20 cellular contexts compared by ENCODE assay signal in genomic region chr3:142117452-142117851, GRCh38. TPM values are rescaled to one million over a fixed set of nuclear protein-coding genes. Genes with fewer than 3 reads are reported as not detected.
DNase-seq lines count a peak whose midpoint lies in the region; ATAC-seq and TF ChIP-seq lines count a peak whose summit lies in the region.
"Had no signal": no experiment of that assay in that cellular context is flagged by ENCODE, and none has a peak within 500 bp of the region (broad histone marks: within the 10 kb centered on the region; RNA-seq: fewer than 3 reads in every experiment).

No MANE protein-coding gene starts in this region.

- BruUV-seq in HCT116 (replicated peaks; lab: Mats Ljungman, UMichigan): no TSS peak

- H3K27ac Mint-ChIP-seq in activated T-cell treated with anti-CD3 and anti-CD28 coated beads, Interleukin-2, amount 50 U/mL, for 72 hours: no peak overlapping the region
- H3K27ac Mint-ChIP-seq: activated CD4-positive, alpha-beta memory T cell treated with anti-CD3 and anti-CD28 coated beads for 36 hours; activated naive CD8-positive, alpha-beta T cell treated with anti-CD3 and anti-CD28 coated beads, Interleukin-2, amount 50 U/mL, for 24 hours; stimulated activated naive B cell treated with anti-CD40 and anti-IgM and Interleukin-4, amounts not matched to agents 10 μg/mL and 1 μg/mL and 100 μg/mL, for 72 hours had no signal

- no peak for TF ChIP-seq POLR2A in HCT116 (IDR thresholded peaks at IDR 0.05; ENCODE audit: borderline replicate concordance, extremely low read depth, insufficient read depth, insufficient read length)

- H2BK5ac ChIP-seq in neuronal stem cell (ENCODE audit: low read length): no peak overlapping the region

- peak overlapping the region; percentile 41 for H3K4me2 ChIP-seq in HCT116 (ENCODE audit: low read length)
- H3K4me2 ChIP-seq in OCI-LY1 (ENCODE audit: low read length): peak overlapping the region; percentile 55
- no peak overlapping the region for H3K4me2 ChIP-seq in neuronal stem cell (ENCODE audit: insufficient read depth, low read length, poor library complexity, severe bottlenecking)

- WGBS in neuronal stem cell (ENCODE audit: extremely low coverage in 2 of 2, insufficient read length in 2 of 2, insufficient replicate concordance in 1 of 2), 2 donors: no CpG with 5 or more reads among the region's 3 CpGs

- H3K18ac ChIP-seq in neuronal stem cell (ENCODE audit: low read length): no peak overlapping the region

- H4K20me1 ChIP-seq in HCT116 (ENCODE audit: insufficient read depth) (no peaks in the 10 kb centered on the region), OCI-LY1 (ENCODE audit: insufficient read depth, low read length) (no peaks in the 10 kb centered on the region)

- H3F3A ChIP-seq in OCI-LY1 (ENCODE audit: insufficient read depth, low read length): peaks cover 15% of the 10 kb centered on the region; the same call in 1 of the 2 replicates

- H3K27me3 ChIP-seq in HCT116 (ENCODE audit: insufficient read depth, low read length) (no peaks in the 10 kb centered on the region), OCI-LY1 (ENCODE audit: insufficient read depth, low read length) (no peaks in the 10 kb centered on the region), neuronal stem cell (ENCODE audit: control insufficient read depth in 3 of 3, insufficient read depth in 3 of 3, low read depth in 1 of 3, low read length in 3 of 3) (no peaks in the 10 kb centered on the region)

- H3K4me1 ChIP-seq in HCT116 (ENCODE audit: control insufficient read depth in 1 of 2, insufficient read depth in 2 of 2, low read length in 2 of 2) (peaks cover 21 to 23% of the 10 kb centered on the region in 2 experiments), OCI-LY1 (ENCODE audit: insufficient read depth, low read length, severe bottlenecking) (peaks cover 62% of the 10 kb centered on the region), neuronal stem cell (ENCODE audit: control insufficient read depth in 2 of 2, insufficient read depth in 1 of 2, low read depth in 1 of 2, low read length in 2 of 2) (no peaks in the 10 kb centered on the region)

- H2BK15ac ChIP-seq in neuronal stem cell (ENCODE audit: low read length): no peak overlapping the region

- H3K9me3 Mint-ChIP-seq in activated T-cell treated with anti-CD3 and anti-CD28 coated beads, Interleukin-2, amount 50 U/mL, for 72 hours: no peaks in the 10 kb centered on the region
- H3K9me3 Mint-ChIP-seq: activated CD4-positive, alpha-beta memory T cell treated with anti-CD3 and anti-CD28 coated beads for 36 hours; activated naive CD8-positive, alpha-beta T cell treated with anti-CD3 and anti-CD28 coated beads, Interleukin-2, amount 50 U/mL, for 24 hours; stimulated activated naive B cell treated with anti-CD40 and anti-IgM and Interleukin-4, amounts not matched to agents 10 μg/mL and 1 μg/mL and 100 μg/mL, for 72 hours had no signal

- no peak overlapping the region for H4K91ac ChIP-seq in neuronal stem cell (ENCODE audit: low read depth, low read length, poor library complexity)

- H3K23ac ChIP-seq in neuronal stem cell (ENCODE audit: low read depth, low read length, poor library complexity): no peak overlapping the region

- H3K36me3 ChIP-seq in HCT116 (ENCODE audit: control insufficient read depth in 1 of 2, insufficient read depth in 2 of 2, low read length in 2 of 2): no peaks in the 10 kb centered on the region
- H3K36me3 ChIP-seq in OCI-LY1 (ENCODE audit: insufficient read depth, low read length): peaks cover 41% of the 10 kb centered on the region
- H3K36me3 ChIP-seq in neuronal stem cell (replicated peaks in 1 of 2; ENCODE audit: control insufficient read depth in 2 of 2, insufficient read depth in 2 of 2, low read length in 2 of 2): no peaks in the 10 kb centered on the region
- H3K36me3 ChIP-seq: thoracic aorta had no signal

- H3K9ac ChIP-seq in HCT116 (ENCODE audit: low read length) (no peak overlapping the region), OCI-LY1 (ENCODE audit: low read length) (peak overlapping the region; percentile 63), neuronal stem cell (ENCODE audit: low read depth, low read length, poor library complexity) (no peak overlapping the region)

- ATAC-seq in HCT116 (peak; percentile 50), HG02798 (IDR thresholded peaks at IDR 0.05; ENCODE audit: poor library complexity, unreplicated experiment) (no peak), Right ventricle myocardium inferior (no peak)
- ATAC-seq in activated T-cell treated with anti-CD3 and anti-CD28 coated beads, Interleukin-2, amount 50 U/mL, for 72 hours (replicated peaks in 1 of 2): no peak
- ATAC-seq: activated naive CD8-positive, alpha-beta T cell treated with anti-CD3 and anti-CD28 coated beads, Interleukin-2, amount 50 U/mL, for 24 hours; left lobe of liver; stimulated activated naive B cell treated with anti-CD40 and anti-IgM and Interleukin-4, amounts not matched to agents 10 μg/mL and 1 μg/mL and 100 μg/mL, for 72 hours had no signal

- H2BK120ac ChIP-seq in neuronal stem cell (ENCODE audit: low read depth, low read length): no peak overlapping the region

- no peak overlapping the region for H2AK5ac ChIP-seq in neuronal stem cell (ENCODE audit: low read depth, low read length)

- H3K9me3 ChIP-seq in HCT116 (ENCODE audit: control insufficient read depth in 1 of 2, insufficient read depth in 1 of 2, low read depth in 1 of 2, low read length in 2 of 2): no peaks in the 10 kb centered on the region
- H3K9me3 ChIP-seq in OCI-LY1 (ENCODE audit: low read length): 0 out of 2 replicates have a peak, but pooled peaks cover 4% of the 10 kb centered on the region
- no peaks in the 10 kb centered on the region for H3K9me3 ChIP-seq in neuronal stem cell (replicated peaks in 1 of 2; ENCODE audit: control insufficient read depth in 2 of 2, insufficient read depth in 1 of 2, low read depth in 1 of 2, low read length in 2 of 2)
- H3K9me3 ChIP-seq: thoracic aorta had no signal

- POLR2A ChIA-PET in HCT116 (lab: Charles Lee): no interaction called here

- DNase-seq in HCT116 (ENCODE audit: low read depth, low spot score): no peak
- peak; percentile 25 for DNase-seq in epithelial cell of proximal tubule (ENCODE audit: low read depth)
- no peak for DNase-seq in neuronal stem cell (ENCODE audit: low spot score)
- no peak for DNase-seq in activated T-cell treated with anti-CD3 and anti-CD28 coated beads, Interleukin-2, amount 50 U/mL, for 72 hours
- no peak for DNase-seq in Right ventricle myocardium inferior (ENCODE audit: missing footprints)
- DNase-seq in SIG-M5 (lab: John Stamatoyannopoulos, UW): no peak
- DNase-seq: activated CD4-positive, alpha-beta memory T cell treated with anti-CD3 and anti-CD28 coated beads for 36 hours; activated effector memory CD4-positive, alpha-beta T cell treated with anti-CD3 and anti-CD28 coated beads, Interleukin-2, amount 50 U/mL, for 16 hours; activated naive CD8-positive, alpha-beta T cell treated with anti-CD3 and anti-CD28 coated beads, Interleukin-2, amount 50 U/mL, for 24 hours; DMS 273 treated with DMSO at 0.1 percent for 48 hours; H7; stimulated activated CD4-positive, alpha-beta T cell treated with anti-CD3 and anti-CD28 coated beads, Interleukin-1b, Interleukin-23, amount 100 ng/mL, for 48 hours; stimulated activated naive B cell treated with anti-CD40 and anti-IgM and Interleukin-4, amounts not matched to agents 10 μg/mL and 1 μg/mL and 100 μg/mL, for 72 hours; T1000 had no signal

- H3K9me2 ChIP-seq in HCT116 (ENCODE audit: insufficient read depth) (no peaks in the 10 kb centered on the region), OCI-LY1 (ENCODE audit: low read depth, low read length) (no peaks in the 10 kb centered on the region)

- H3K79me2 ChIP-seq in HCT116 (ENCODE audit: insufficient read depth, low read length): no peaks in the 10 kb centered on the region
- H3K79me2 ChIP-seq in OCI-LY1 (ENCODE audit: insufficient read depth, low read length): peaks cover 96% of the 10 kb centered on the region

- intact Hi-C loops in HCT116 (cut with micrococcal nuclease) (no loop called here), Right ventricle myocardium inferior (cut with DNase I) (no loop called here)

- H3K79me1 ChIP-seq in neuronal stem cell (ENCODE audit: low read depth, low read length): no peaks in the 10 kb centered on the region

- H3K4me3 Mint-ChIP-seq in activated T-cell treated with anti-CD3 and anti-CD28 coated beads, Interleukin-2, amount 50 U/mL, for 72 hours: no peak overlapping the region
- H3K4me3 Mint-ChIP-seq: activated CD4-positive, alpha-beta memory T cell treated with anti-CD3 and anti-CD28 coated beads for 36 hours; activated naive CD8-positive, alpha-beta T cell treated with anti-CD3 and anti-CD28 coated beads, Interleukin-2, amount 50 U/mL, for 24 hours; stimulated activated naive B cell treated with anti-CD40 and anti-IgM and Interleukin-4, amounts not matched to agents 10 μg/mL and 1 μg/mL and 100 μg/mL, for 72 hours had no signal

- no peaks in the 10 kb centered on the region for H3K36me3 Mint-ChIP-seq in activated T-cell treated with anti-CD3 and anti-CD28 coated beads, Interleukin-2, amount 50 U/mL, for 72 hours (ENCODE audit: insufficient read depth in 2 of 2)
- H3K36me3 Mint-ChIP-seq: activated CD4-positive, alpha-beta memory T cell treated with anti-CD3 and anti-CD28 coated beads for 36 hours; stimulated activated naive B cell treated with anti-CD40 and anti-IgM and Interleukin-4, amounts not matched to agents 10 μg/mL and 1 μg/mL and 100 μg/mL, for 72 hours had no signal

- H2BK12ac ChIP-seq in neuronal stem cell (ENCODE audit: low read length): no peak overlapping the region

- H3K4ac ChIP-seq in neuronal stem cell (ENCODE audit: low read length): no peak overlapping the region

- H3K27ac ChIP-seq in HCT116 (ENCODE audit: low read depth, low read length): no peak overlapping the region
- peak overlapping the region; percentile 82 for H3K27ac ChIP-seq in OCI-LY1 (ENCODE audit: low read depth, low read length, poor library complexity, severe bottlenecking)
- H3K27ac ChIP-seq in neuronal stem cell (replicated peaks; ENCODE audit: low read length): peak overlapping the region; percentile 1
- H3K27ac ChIP-seq: coronary artery, skin epidermis, thoracic aorta had no signal

- no peaks in the 10 kb centered on the region for H3K27me3 Mint-ChIP-seq in activated T-cell treated with anti-CD3 and anti-CD28 coated beads, Interleukin-2, amount 50 U/mL, for 72 hours (ENCODE audit: low read depth)
- H3K27me3 Mint-ChIP-seq: activated CD4-positive, alpha-beta memory T cell treated with anti-CD3 and anti-CD28 coated beads for 36 hours; activated naive CD8-positive, alpha-beta T cell treated with anti-CD3 and anti-CD28 coated beads, Interleukin-2, amount 50 U/mL, for 24 hours; stimulated activated naive B cell treated with anti-CD40 and anti-IgM and Interleukin-4, amounts not matched to agents 10 μg/mL and 1 μg/mL and 100 μg/mL, for 72 hours had no signal

- TF ChIP-seq RAD21 in HCT116 (IDR thresholded peaks at IDR 0.05; ENCODE audit: low read depth): no peak

- H3K4me3 ChIP-seq in HCT116 (replicated peaks in 1 of 2; ENCODE audit: low read depth in 1 of 2, low read length in 2 of 2) (no peak overlapping the region), OCI-LY1 (ENCODE audit: low read depth, low read length, poor library complexity, severe bottlenecking) (no peak overlapping the region), epithelial cell of proximal tubule (ENCODE audit: low read depth, low read length) (no peak overlapping the region), neuronal stem cell (ENCODE audit: low read length in 2 of 2) (no peak overlapping the region)
- H3K4me3 ChIP-seq: coronary artery, skin epidermis, thoracic aorta had no signal

- RAD21 ChIA-PET in HCT116 (lab: Charles Lee; ENCODE audit: low non-redundant PET in 1 of 2, low total read pairs in 2 of 2, uncharacterized antibody in 2 of 2, unreplicated experiment in 2 of 2): no interaction called here

- H2AFZ ChIP-seq in HCT116 (ENCODE audit: low read depth, low read length, poor library complexity, severe bottlenecking): no peak overlapping the region
- H2AFZ ChIP-seq in OCI-LY1 (ENCODE audit: low read length): no peak overlapping the region
- no peak overlapping the region for H2AFZ ChIP-seq in neuronal stem cell (ENCODE audit: low read length)

- H3K4me1 Mint-ChIP-seq in activated T-cell treated with anti-CD3 and anti-CD28 coated beads, Interleukin-2, amount 50 U/mL, for 72 hours (ENCODE audit: low read depth): peaks cover 7% of the 10 kb centered on the region

- TF ChIP-seq CTCF in HCT116 (IDR thresholded peaks at IDR 0.05 in 2 of 3, conservative IDR thresholded peaks at IDR 0.05 in 1 of 3; ENCODE audit: borderline replicate concordance in 1 of 3, insufficient read depth in 1 of 3, low read depth in 2 of 3, low read length in 2 of 3): no peak
- no peak for TF ChIP-seq CTCF in OCI-LY1 (IDR thresholded peaks at IDR 0.05; ENCODE audit: low read length)
- TF ChIP-seq CTCF in epithelial cell of proximal tubule (conservative IDR thresholded peaks at IDR 0.05; ENCODE audit: low read depth, low read length): no peak

- CTCF ChIA-PET in HCT116 (lab: Charles Lee): interaction anchor here (1.7 kb wide), 1 partner anchor 8 kb away, joined by 5 read pairs; no protein-coding TSS in a partner anchor

- H3K14ac ChIP-seq in neuronal stem cell (ENCODE audit: low read length): no peak overlapping the region

- no peak overlapping the region for H4K8ac ChIP-seq in neuronal stem cell (ENCODE audit: low read depth, low read length)

RNA-seq across cellular contexts. Expression of gene TFDP2, which starts 31.9 kb away (rescaled TPM):
- total RNA-seq in HCT116 (2021; ENCODE audit: unreplicated experiment): 55.4 TPM
- polyA plus RNA-seq in HCT116 (2012): 11.5 and 16.3 TPM in 2 replicates
- total RNA-seq in epithelial cell of proximal tubule: 40.2 and 78.1 TPM in 2 replicates
- 253 TPM for polyA plus RNA-seq in neuronal stem cell (2013, experiment 1 of 2)
- polyA plus RNA-seq in neuronal stem cell (2013, experiment 2 of 2): 314 TPM
- total RNA-seq in activated T-cell treated with anti-CD3 and anti-CD28 coated beads, Interleukin-2, amount 50 U/mL, for 72 hours: 10 to 100 TPM; 52.6 to 55.8 TPM
- 56.1 TPM for total RNA-seq in Right ventricle myocardium inferior
